Comparison of ENCODE assay signal across 14 cellular contexts in genomic region chr17:835263-835662, GRCh38. TPM values are rescaled to one million over a fixed set of nuclear protein-coding genes. Genes with fewer than 3 reads are reported as not detected.
DNase-seq lines count a peak whose midpoint lies in the region; ATAC-seq and TF ChIP-seq lines count a peak whose summit lies in the region.
"Had no signal": no experiment of that assay in that cellular context is flagged by ENCODE, and none has a peak within 500 bp of the region (broad histone marks: within the 10 kb centered on the region; RNA-seq: fewer than 3 reads in every experiment).

No MANE protein-coding gene starts in this region.

- 23 to 38% methylated on average over 7 to 9 of the region's 9 CpGs for WGBS in gastroesophageal sphincter (ENCODE audit: low coverage in 1 of 2), 2 donors
- WGBS in esophagus squamous epithelium, 2 donors: 58 to 75% methylated on average over 9 of the region's 9 CpGs

- TF ChIP-seq POLR2A in gastroesophageal sphincter (IDR thresholded peaks at IDR 0.05) (no peak), esophagus squamous epithelium (IDR thresholded peaks at IDR 0.05) (no peak)

- H3K27ac ChIP-seq in gastroesophageal sphincter (peak overlapping the region in 3 of 4 donors; percentile 69 to 73 (median 71)), esophagus squamous epithelium (peak overlapping the region in 2 of 4 donors; percentile 16 to 59)
- H3K27ac ChIP-seq: prostate gland had no signal

- peak; percentile 100 for DNase-seq in GM04503 (ENCODE audit: low read depth)
- DNase-seq in renal cortical epithelial cell (ENCODE audit: low read depth): peak; percentile 93
- no peak for DNase-seq in stimulated activated CD4-positive, alpha-beta T cell treated with anti-CD3 and anti-CD28 coated beads, Interleukin-4, amount 100 ng/mL, for 24 hours
- no peak for DNase-seq in globus pallidus (ENCODE audit: low spot score)
- no peak for DNase-seq in effector memory CD8-positive, alpha-beta T cell
- no peak for DNase-seq in esophagus squamous epithelium (lab: John Stamatoyannopoulos, UW)
- DNase-seq: activated gamma-delta T cell, erythroblast, NCI-H2171 treated with DMSO at 0.1 percent for 48 hours, substantia nigra, T-helper 2 cell had no signal

- H3K4me1 Mint-ChIP-seq in effector memory CD8-positive, alpha-beta T cell (ENCODE audit: low read depth in 2 of 2): peaks cover 0 to under 1% of the 10 kb centered on the region in 2 donors

- H3K36me3 ChIP-seq in gastroesophageal sphincter (no peaks in the 10 kb centered on the region), esophagus squamous epithelium (no peaks in the 10 kb centered on the region)
- H3K36me3 ChIP-seq: prostate gland had no signal

- H3K4me1 ChIP-seq in gastroesophageal sphincter (peaks cover 0 to 20% (median 0%) of the 10 kb centered on the region in 3 donors), esophagus squamous epithelium (peaks cover 0 to 12% (median 0%) of the 10 kb centered on the region in 3 donors)
- H3K4me1 ChIP-seq: prostate gland had no signal

- TF ChIP-seq CTCF in gastroesophageal sphincter (IDR thresholded peaks at IDR 0.05) (no peak), esophagus squamous epithelium (IDR thresholded peaks at IDR 0.05) (no peak)

- H3K9me3 Mint-ChIP-seq in effector memory CD8-positive, alpha-beta T cell: no peaks in the 10 kb centered on the region

- no peaks in the 10 kb centered on the region for H3K36me3 Mint-ChIP-seq in effector memory CD8-positive, alpha-beta T cell (ENCODE audit: insufficient read depth)

- no peak overlapping the region for H3K27ac Mint-ChIP-seq in effector memory CD8-positive, alpha-beta T cell

- intact Hi-C loops in esophagus squamous epithelium (cut with DNase I): no loop called here

- no peak for TF ChIP-seq EP300 in gastroesophageal sphincter (IDR thresholded peaks at IDR 0.05)

- H3K4me3 ChIP-seq in gastroesophageal sphincter: no peak overlapping the region
- H3K4me3 ChIP-seq in esophagus squamous epithelium: no peak overlapping the region
- H3K4me3 ChIP-seq: prostate gland had no signal

- H3K9me3 ChIP-seq in gastroesophageal sphincter: no peaks in the 10 kb centered on the region
- H3K9me3 ChIP-seq in esophagus squamous epithelium: no peaks in the 10 kb centered on the region
- H3K9me3 ChIP-seq: prostate gland had no signal

- peaks cover 9 to 35% of the 10 kb centered on the region in 2 donors for H3K27me3 Mint-ChIP-seq in effector memory CD8-positive, alpha-beta T cell

- H3K27me3 ChIP-seq in gastroesophageal sphincter: no peaks in the 10 kb centered on the region
- no peaks in the 10 kb centered on the region for H3K27me3 ChIP-seq in esophagus squamous epithelium

- peak; percentile 99 for ATAC-seq in SK-N-SH treated with all-trans-retinoic acid at 6 μM for 48 hours
- ATAC-seq in gastroesophageal sphincter: peak; percentile 89
- no peak for ATAC-seq in effector memory CD8-positive, alpha-beta T cell (replicated peaks)

- H3K4me3 Mint-ChIP-seq in effector memory CD8-positive, alpha-beta T cell: no peak overlapping the region

TF ChIP-seq in SK-N-SH treated with all-trans-retinoic acid at 6 μM for 48 hours, 23 proteins besides CTCF, POLR2A, EP300 and RAD21:
- no peak for TF ChIP-seq OSR1 (CRISPR knock-in tag; IDR thresholded peaks at IDR 0.05)

RNA-seq across cellular contexts. Expression of gene MRM3, which starts 53.1 kb away (rescaled TPM):
- total RNA-seq in gastroesophageal sphincter (10 to 100 TPM; 20.5 to 33.9 (median 27.8) TPM), renal cortical epithelial cell (17.2 and 18.8 TPM in 2 replicates), esophagus squamous epithelium (10 to 100 TPM; 15.7 to 25.7 (median 18.7) TPM)

RNA-seq across cellular contexts. Expression of gene GLOD4, which starts 53.2 kb away (rescaled TPM):
- 100 to 1,000 TPM in 2 of 4 donors, 10 to 100 TPM in 2; 52.5 to 119 (median 99.3) TPM for total RNA-seq in gastroesophageal sphincter
- 107 and 133 TPM in 2 replicates for total RNA-seq in renal cortical epithelial cell
- total RNA-seq in esophagus squamous epithelium: 10 to 100 TPM; 37.4 to 89.2 (median 46.0) TPM

Comparison
In these comparisons a context has a peak if more than half of its experiments do, and no peak if none do; other contexts are left out.
1. DNase-seq: peak in GM04503 (single experiment) and renal cortical epithelial cell (single experiment); none in stimulated activated CD4-positive, alpha-beta T cell treated with anti-CD3 and anti-CD28 coated beads, Interleukin-4, amount 100 ng/mL, for 24 hours (single experiment), globus pallidus (single experiment), effector memory CD8-positive, alpha-beta T cell (0 of 3) and esophagus squamous epithelium (single experiment).